Comparison of ENCODE assay signal across 16 cellular contexts in the genomic region with DNA sequence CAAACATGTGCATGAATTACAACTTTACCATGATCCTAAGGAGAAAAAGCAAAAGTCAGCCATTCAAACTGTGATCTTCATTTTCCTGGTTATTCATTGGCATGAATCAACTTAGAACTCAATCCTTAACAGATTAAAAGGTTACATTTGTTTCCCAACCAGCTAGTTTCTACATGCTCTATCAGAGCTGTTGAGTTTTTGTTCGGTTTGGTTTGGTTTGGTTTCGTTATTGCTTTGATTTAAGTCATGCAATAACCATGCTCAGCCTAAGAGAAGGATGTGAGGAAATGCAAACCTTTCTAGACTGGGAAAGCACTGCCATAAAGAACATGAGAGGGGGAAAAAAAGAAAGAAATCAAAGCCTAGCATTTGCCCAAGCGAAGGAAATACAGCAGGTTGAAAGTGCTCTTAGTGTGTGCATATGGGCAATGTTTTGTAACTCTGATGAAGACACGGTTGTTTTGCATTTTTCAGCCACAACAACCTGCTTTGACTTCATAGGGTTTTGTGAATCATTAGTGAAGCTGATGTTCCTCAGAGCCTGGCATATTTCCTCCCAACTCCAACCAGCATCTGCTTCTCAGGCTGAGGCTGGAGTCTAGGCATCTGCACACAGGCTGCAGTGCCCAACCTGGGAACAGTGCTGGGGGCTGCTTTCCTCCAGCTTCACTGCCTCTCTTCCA.
A peak's percentile ranks its signal among the peaks of the same experiment; 100 is the strongest.
DNase-seq lines count a peak whose midpoint lies in the region; ATAC-seq, FAIRE-seq and TF ChIP-seq lines count a peak whose summit lies in the region.
"Had no signal": no experiment of that assay in that cellular context is flagged by ENCODE, and none has a peak within 500 bp of the region (broad histone marks: within the 10 kb centered on the region; RNA-seq: fewer than 3 reads in every experiment).

No MANE protein-coding gene starts in this region.

- H3K9me3 Mint-ChIP-seq in T-cell: peaks cover 0 to under 1% (median 0%) of the 10 kb centered on the region in 3 donors

- H3K27me3 Mint-ChIP-seq in T-cell: peaks cover 0 to 11% of the 10 kb centered on the region in 2 donors

- no peak for FAIRE-seq in H54 (lab: Jason Lieb, UNC)
- FAIRE-seq: endothelial cell of umbilical vein had no signal

- no peaks in the 10 kb centered on the region for H3K27me3 ChIP-seq in HUES6 (ENCODE audit: control insufficient read depth, insufficient read depth, low read length)
- H3K27me3 ChIP-seq in esophagus squamous epithelium: no peaks in the 10 kb centered on the region
- H3K27me3 ChIP-seq: body of pancreas, right atrium auricular region, upper lobe of left lung had no signal

- ATAC-seq in GM18498 (IDR thresholded peaks at IDR 0.05; ENCODE audit: unreplicated experiment) (peak; percentile 55), GM19463 (IDR thresholded peaks at IDR 0.05; ENCODE audit: unreplicated experiment) (peak; percentile 81), T-cell (replicated peaks in 1 of 4) (no peak), HG02840 (IDR thresholded peaks at IDR 0.05; ENCODE audit: low FRiP score, unreplicated experiment) (no peak), GM18502 (IDR thresholded peaks at IDR 0.05; ENCODE audit: poor library complexity, unreplicated experiment) (no peak)
- ATAC-seq: body of pancreas had no signal

- POLR2A ChIA-PET in T-cell (lab: Charles Lee): no interaction called here

- no peak overlapping the region for H3K4me3 Mint-ChIP-seq in T-cell

- intact Hi-C loops in esophagus squamous epithelium (cut with DNase I): no loop called here

- no peak overlapping the region for H3K9ac ChIP-seq in HUES6 (ENCODE audit: low read length)

- H3K4me3 ChIP-seq in HUES6 (ENCODE audit: low read depth, low read length) (no peak overlapping the region), esophagus squamous epithelium (peak overlapping the region in 1 of 4 donors; percentile 2)
- H3K4me3 ChIP-seq: body of pancreas, right atrium auricular region, upper lobe of left lung had no signal

- H3K27ac Mint-ChIP-seq in T-cell: peak overlapping the region in 1 of 2 donors; percentile 3

- WGBS in esophagus squamous epithelium, 2 donors: 35 to 48% methylated on average over 3 to 4 of the region's 4 CpGs

- H3K36me3 Mint-ChIP-seq in T-cell: no peaks in the 10 kb centered on the region

- TF ChIP-seq POLR2A in esophagus squamous epithelium (IDR thresholded peaks at IDR 0.05): no peak
- TF ChIP-seq POLR2A in H54 (IDR thresholded peaks at IDR 0.05; ENCODE audit: low read depth, low read length): no peak

- DNase-seq in esophagus squamous epithelium (lab: John Stamatoyannopoulos, UW): no peak
- no peak for DNase-seq in H54 (ENCODE audit: insufficient read length, low spot score)
- no peak for DNase-seq in T-cell
- DNase-seq: activated CD8-positive, alpha-beta memory T cell treated with anti-CD3 and anti-CD28 coated beads, Interleukin-2, amount 50 U/mL, for 4 hours; body of pancreas; HCEC 1CT; NCI-H1092; upper lobe of left lung had no signal

- H3K9me3 ChIP-seq in HUES6 (ENCODE audit: control insufficient read depth, insufficient read depth, low read depth, low read length) (peaks cover 8% of the 10 kb centered on the region), esophagus squamous epithelium (peaks cover 0 to 4% (median 0%) of the 10 kb centered on the region in 3 donors)
- H3K9me3 ChIP-seq: body of pancreas, right atrium auricular region had no signal

- H3K36me3 ChIP-seq in HUES6 (ENCODE audit: control insufficient read depth, insufficient read depth, low read length) (no peaks in the 10 kb centered on the region), esophagus squamous epithelium (no peaks in the 10 kb centered on the region)
- H3K36me3 ChIP-seq: right atrium auricular region, upper lobe of left lung had no signal

- H3K27ac ChIP-seq in HUES6 (ENCODE audit: low read depth, low read length) (0 out of 2 replicates have a peak overlapping the region, but pooled peaks have one; percentile 18), esophagus squamous epithelium (peak overlapping the region; percentile 73 to 79 (median 74))
- H3K27ac ChIP-seq: body of pancreas, HL-60, right atrium auricular region, upper lobe of left lung had no signal

- no peak for TF ChIP-seq CTCF in esophagus squamous epithelium (IDR thresholded peaks at IDR 0.05)

- H3K4me1 Mint-ChIP-seq in T-cell: peaks cover 5 to 13% (median 8%) of the 10 kb centered on the region in 3 donors

- CTCF ChIA-PET in T-cell (lab: Charles Lee): interaction anchor here in 1 of 2 donors (0.5 kb wide), 1 partner anchor 10 kb away, joined by 5 read pairs; no protein-coding TSS in a partner anchor

- H3K4me1 ChIP-seq in HUES6 (ENCODE audit: control insufficient read depth, insufficient read depth, low read length) (peaks cover 31% of the 10 kb centered on the region), esophagus squamous epithelium (peaks cover 0 to 22% (median 0%) of the 10 kb centered on the region in 3 donors)
- H3K4me1 ChIP-seq: body of pancreas, right atrium auricular region, upper lobe of left lung had no signal

Comparison
In these comparisons a context has a peak if more than half of its experiments do, and no peak if none do; other contexts are left out.
1. ATAC-seq: peak in GM18498 (single experiment) and GM19463 (single experiment); none in T-cell (0 of 4), HG02840 (single experiment) and GM18502 (single experiment).